1 cellular context compared by ENCODE assay signal in the genomic region with DNA sequence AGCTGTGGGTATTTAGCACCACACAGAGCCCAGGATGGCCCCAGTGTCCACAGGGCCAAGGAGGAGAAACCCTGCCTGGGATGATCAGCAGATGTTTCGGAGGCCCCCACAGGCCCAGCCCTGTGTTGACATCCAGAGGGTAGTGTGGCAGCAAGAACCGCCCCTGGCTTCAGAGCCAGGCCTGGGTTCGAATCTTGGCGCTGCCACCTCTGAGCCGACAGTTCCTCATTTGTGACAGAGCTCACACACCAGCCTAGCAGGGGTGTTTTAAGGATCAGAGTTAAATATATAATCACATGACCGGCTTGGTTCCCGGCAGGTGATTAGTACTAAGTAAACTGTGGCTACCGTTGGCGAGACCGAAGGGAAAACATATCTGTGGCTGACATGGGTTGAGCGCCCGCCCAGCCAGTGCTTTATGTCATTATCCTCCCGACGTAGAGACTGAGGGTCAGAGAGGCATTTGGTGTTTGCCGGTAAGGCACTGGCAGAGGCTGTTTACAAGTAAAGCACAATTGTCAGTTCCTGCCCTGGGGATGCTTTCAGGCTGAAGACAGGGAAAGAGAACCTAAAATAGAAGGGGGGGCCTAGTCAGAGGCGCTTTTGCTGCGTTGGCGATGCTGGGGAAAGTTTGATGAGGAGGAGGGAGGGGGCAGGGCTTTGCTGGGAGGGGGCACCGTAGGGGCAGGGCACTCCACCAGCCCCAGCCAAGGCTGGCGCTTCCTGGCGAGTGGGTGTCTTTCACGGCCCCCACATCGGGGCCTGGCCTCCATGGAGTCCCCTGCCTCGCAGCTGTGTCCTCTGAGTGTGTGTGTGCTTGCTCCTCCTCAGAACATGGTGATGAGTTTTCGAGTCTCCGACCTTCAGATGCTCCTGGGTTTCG.
TF ChIP-seq lines count a peak whose summit lies in the region.

No MANE protein-coding gene starts in this region.

TF ChIP-seq in HepG2, 621 proteins besides CTCF, POLR2A, EP300 and RAD21:
- TF ChIP-seq, protein P1, sequence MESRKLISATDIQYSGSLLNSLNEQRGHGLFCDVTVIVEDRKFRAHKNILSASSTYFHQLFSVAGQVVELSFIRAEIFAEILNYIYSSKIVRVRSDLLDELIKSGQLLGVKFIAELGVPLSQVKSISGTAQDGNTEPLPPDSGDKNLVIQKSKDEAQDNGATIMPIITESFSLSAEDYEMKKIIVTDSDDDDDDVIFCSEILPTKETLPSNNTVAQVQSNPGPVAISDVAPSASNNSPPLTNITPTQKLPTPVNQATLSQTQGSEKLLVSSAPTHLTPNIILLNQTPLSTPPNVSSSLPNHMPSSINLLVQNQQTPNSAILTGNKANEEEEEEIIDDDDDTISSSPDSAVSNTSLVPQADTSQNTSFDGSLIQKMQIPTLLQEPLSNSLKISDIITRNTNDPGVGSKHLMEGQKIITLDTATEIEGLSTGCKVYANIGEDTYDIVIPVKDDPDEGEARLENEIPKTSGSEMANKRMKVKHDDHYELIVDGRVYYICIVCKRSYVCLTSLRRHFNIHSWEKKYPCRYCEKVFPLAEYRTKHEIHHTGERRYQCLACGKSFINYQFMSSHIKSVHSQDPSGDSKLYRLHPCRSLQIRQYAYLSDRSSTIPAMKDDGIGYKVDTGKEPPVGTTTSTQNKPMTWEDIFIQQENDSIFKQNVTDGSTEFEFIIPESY (CRISPR knock-in tag; IDR thresholded peaks at IDR 0.05), result peak; percentile 39; the same call in 1 of the 2 replicates
- no peak for TF ChIP-seq REL (CRISPR knock-in tag; conservative IDR thresholded peaks at IDR 0.05)
